In genomic region chr12:125222876-125223275, GRCh38 we compare ENCODE assay signal across 18 cellular contexts. TPM values are rescaled to one million over a fixed set of nuclear protein-coding genes. Genes with fewer than 3 reads are reported as not detected.
"Had no signal": no experiment of that assay in that cellular context is flagged by ENCODE, and none has a peak within 500 bp of the region (broad histone marks: within the 10 kb centered on the region; RNA-seq: fewer than 3 reads in every experiment).

No MANE protein-coding gene starts in this region.

- H3K9me3 ChIP-seq: body of pancreas, tibial artery had no signal

- H3K4me3 Mint-ChIP-seq: activated CD8-positive, alpha-beta memory T cell treated with anti-CD3 and anti-CD28 coated beads, Interleukin-2, amount 10 ng/mL, durations not matched to agents 7 days and 5 days; activated T-cell treated with anti-CD3 and anti-CD28 coated beads, Interleukin-2, amount 50 U/mL, for 24 hours; dendritic cell treated with granulocyte-macrophage colony-stimulating factor and Interleukin-4, amounts not matched to agents 40 ng/mL and 50 ng/mL, for 4 days; effector memory CD8-positive, alpha-beta T cell; neural crest cell; T-helper 17 cell had no signal

- H3K36me3 ChIP-seq: tibial artery had no signal

- H3K27ac ChIP-seq: body of pancreas, epithelial cell of prostate, hepatocyte, skin epidermis, tibial artery had no signal

- ATAC-seq: activated CD8-positive, alpha-beta memory T cell treated with anti-CD3 and anti-CD28 coated beads, Interleukin-2, amount 10 ng/mL, durations not matched to agents 7 days and 5 days; activated naive CD4-positive, alpha-beta T cell treated with anti-CD3 and anti-CD28 coated beads, Interleukin-2, amount 50 U/mL, for 72 hours; body of pancreas; effector memory CD8-positive, alpha-beta T cell; T-helper 17 cell had no signal

- H3K36me3 Mint-ChIP-seq: activated CD8-positive, alpha-beta memory T cell treated with anti-CD3 and anti-CD28 coated beads, Interleukin-2, amount 10 ng/mL, durations not matched to agents 7 days and 5 days; activated naive CD4-positive, alpha-beta T cell treated with anti-CD3 and anti-CD28 coated beads, Interleukin-2, amount 50 U/mL, for 72 hours had no signal

- H3K9me3 Mint-ChIP-seq: activated naive CD4-positive, alpha-beta T cell treated with anti-CD3 and anti-CD28 coated beads, Interleukin-2, amount 50 U/mL, for 72 hours; effector memory CD8-positive, alpha-beta T cell; neural crest cell had no signal

- H3K4me3 ChIP-seq: body of pancreas, hepatocyte, skin epidermis, tibial artery had no signal

- H3K27me3 ChIP-seq: hepatocyte had no signal

- H3K4me1 Mint-ChIP-seq: activated CD8-positive, alpha-beta memory T cell treated with anti-CD3 and anti-CD28 coated beads, Interleukin-2, amount 10 ng/mL, durations not matched to agents 7 days and 5 days; neural crest cell had no signal

- H3K4me1 ChIP-seq: tibial artery had no signal

- DNase-seq: activated CD4-positive, alpha-beta T cell treated with anti-CD3 and anti-CD28 coated beads for 1 hour; activated CD4-positive, alpha-beta T cell treated with anti-CD3 and anti-CD28 coated beads, Interleukin-2, amount 50 U/mL, for 48 hours; activated CD8-positive, alpha-beta memory T cell treated with anti-CD3 and anti-CD28 coated beads, Interleukin-2, amount 10 ng/mL, durations not matched to agents 7 days and 5 days; activated effector memory CD4-positive, alpha-beta T cell treated with anti-CD3 and anti-CD28 coated beads, Interleukin-2, amount 50 U/mL, for 16 hours; activated T-cell treated with anti-CD3 and anti-CD28 coated beads, Interleukin-2, amount 50 U/mL, for 24 hours; amniotic stem cell; body of pancreas; central memory CD4-positive, alpha-beta T cell; effector memory CD8-positive, alpha-beta T cell; kidney glomerular epithelial cell; T-helper 17 cell; tibial artery had no signal

- H3K27ac Mint-ChIP-seq: activated CD8-positive, alpha-beta memory T cell treated with anti-CD3 and anti-CD28 coated beads, Interleukin-2, amount 10 ng/mL, durations not matched to agents 7 days and 5 days; activated naive CD4-positive, alpha-beta T cell treated with anti-CD3 and anti-CD28 coated beads, Interleukin-2, amount 50 U/mL, for 72 hours; activated T-cell treated with anti-CD3 and anti-CD28 coated beads, Interleukin-2, amount 50 U/mL, for 24 hours; dendritic cell treated with granulocyte-macrophage colony-stimulating factor and Interleukin-4, amounts not matched to agents 40 ng/mL and 50 ng/mL, for 4 days; effector memory CD8-positive, alpha-beta T cell; T-helper 17 cell had no signal

RNA-seq across cellular contexts. Expression of gene TMEM132B, which starts 36.7 kb away (rescaled TPM):
- total RNA-seq: activated CD8-positive, alpha-beta memory T cell treated with anti-CD3 and anti-CD28 coated beads, Interleukin-2, amount 10 ng/mL, durations not matched to agents 7 days and 5 days; activated naive CD4-positive, alpha-beta T cell treated with anti-CD3 and anti-CD28 coated beads, Interleukin-2, amount 50 U/mL, for 72 hours; T-helper 17 cell had no signal
